Comparison of ENCODE assay signal across 13 cellular contexts in the genomic region with DNA sequence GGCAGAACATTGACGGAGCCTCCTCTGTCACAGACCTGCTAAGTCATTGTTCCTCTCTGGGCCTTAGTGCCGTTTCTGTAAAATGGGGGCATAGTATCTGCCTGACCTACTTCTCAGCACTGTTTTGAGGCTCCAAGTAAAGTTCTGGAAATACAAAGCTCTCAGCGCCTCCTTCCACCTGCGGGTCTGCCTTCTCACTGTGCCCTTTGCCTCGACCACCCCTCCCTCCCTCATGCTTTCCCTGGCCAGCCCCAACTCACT. TPM values are rescaled to one million over a fixed set of nuclear protein-coding genes. Genes with fewer than 3 reads are reported as not detected.
DNase-seq lines count a peak whose midpoint lies in the region; ATAC-seq, FAIRE-seq and TF ChIP-seq lines count a peak whose summit lies in the region.
"Had no signal": no experiment of that assay in that cellular context is flagged by ENCODE, and none has a peak within 500 bp of the region (broad histone marks: within the 10 kb centered on the region; RNA-seq: fewer than 3 reads in every experiment).

No MANE protein-coding gene starts in this region.

- H3K9me3 ChIP-seq in pancreas (no peaks in the 10 kb centered on the region), upper lobe of left lung (no peaks in the 10 kb centered on the region)

- H3K36me3 Mint-ChIP-seq in activated T-cell treated with anti-CD3 and anti-CD28 coated beads, Interleukin-2, amount 50 U/mL, for 24 hours (ENCODE audit: low read depth), result no peaks in the 10 kb centered on the region
- no peaks in the 10 kb centered on the region for H3K36me3 Mint-ChIP-seq in activated T-cell treated with anti-CD3 and anti-CD28 coated beads, Interleukin-2, amount 50 U/mL, for 72 hours (ENCODE audit: insufficient read depth in 2 of 2)

- no peak for TF ChIP-seq EP300 in upper lobe of left lung (IDR thresholded peaks at IDR 0.05)

- H3K36me3 ChIP-seq in pancreas (no peaks in the 10 kb centered on the region), upper lobe of left lung (no peaks in the 10 kb centered on the region)

- TF ChIP-seq POLR2A in upper lobe of left lung (IDR thresholded peaks at IDR 0.05), result no peak

- H3K27me3 ChIP-seq in pancreas, result no peaks in the 10 kb centered on the region
- no peaks in the 10 kb centered on the region for H3K27me3 ChIP-seq in upper lobe of left lung

- H3K27ac ChIP-seq in pancreas (peak overlapping the region in 3 of 4 donors; percentile 54 to 66 (median 58)), upper lobe of left lung (peak overlapping the region; percentile 81 to 91 (median 86))

- H3K27me3 Mint-ChIP-seq in activated T-cell treated with anti-CD3 and anti-CD28 coated beads, Interleukin-2, amount 50 U/mL, for 24 hours, result no peaks in the 10 kb centered on the region
- no peaks in the 10 kb centered on the region for H3K27me3 Mint-ChIP-seq in activated T-cell treated with anti-CD3 and anti-CD28 coated beads, Interleukin-2, amount 50 U/mL, for 72 hours (ENCODE audit: low read depth)

- H3K4me3 Mint-ChIP-seq in activated T-cell treated with anti-CD3 and anti-CD28 coated beads, Interleukin-2, amount 50 U/mL, for 24 hours, result no peak overlapping the region
- H3K4me3 Mint-ChIP-seq in activated T-cell treated with anti-CD3 and anti-CD28 coated beads, Interleukin-2, amount 50 U/mL, for 72 hours, result no peak overlapping the region

- WGBS in pancreas, 2 donors, result 68 to 72% methylated on average over 5 of the region's 5 CpGs
- WGBS in upper lobe of left lung, 2 donors, result 61 to 77% methylated on average over 5 of the region's 5 CpGs

- no peak for TF ChIP-seq CTCF in pancreas (IDR thresholded peaks at IDR 0.05)
- TF ChIP-seq CTCF in upper lobe of left lung (IDR thresholded peaks at IDR 0.05), result no peak

- DNase-seq in activated T-cell treated with anti-CD3 and anti-CD28 coated beads, Interleukin-2, amount 50 U/mL, for 24 hours, result no peak
- DNase-seq in activated T-cell treated with anti-CD3 and anti-CD28 coated beads, Interleukin-2, amount 50 U/mL, for 72 hours, result no peak
- peak; percentile 2 for DNase-seq in germinal center (ENCODE audit: low spot score)
- DNase-seq in pancreas, result no peak
- no peak for DNase-seq in upper lobe of left lung
- DNase-seq in urothelium cell line (ENCODE audit: low spot score), result no peak
- no peak for DNase-seq in DMS79 (lab: John Stamatoyannopoulos, UW)
- no peak for DNase-seq in hippocampal formation (lab: John Stamatoyannopoulos, UW)
- DNase-seq: 8988T; activated naive CD4-positive, alpha-beta T cell treated with Interleukin-2 at 50 U/mL for 16 hours; NCI-H524 treated with DMSO at 0.1 percent for 48 hours; SW 1271 had no signal

- H3K4me1 ChIP-seq in pancreas (peaks cover 0 to 2% (median 0%) of the 10 kb centered on the region in 3 donors), upper lobe of left lung (peaks cover 6 to 21% (median 20%) of the 10 kb centered on the region in 4 donors)

- peaks cover 4% of the 10 kb centered on the region for H3K4me1 Mint-ChIP-seq in activated T-cell treated with anti-CD3 and anti-CD28 coated beads, Interleukin-2, amount 50 U/mL, for 24 hours (ENCODE audit: low read depth)
- no peaks in the 10 kb centered on the region for H3K4me1 Mint-ChIP-seq in activated T-cell treated with anti-CD3 and anti-CD28 coated beads, Interleukin-2, amount 50 U/mL, for 72 hours (ENCODE audit: low read depth)

- ATAC-seq in activated T-cell treated with anti-CD3 and anti-CD28 coated beads, Interleukin-2, amount 50 U/mL, for 72 hours (replicated peaks in 1 of 2), result no peak
- ATAC-seq in pancreas (no peak), upper lobe of left lung (ENCODE audit: low FRiP score in 2 of 2) (no peak)

- intact Hi-C loops in pancreas (cut with DNase I), result no loop called here

- no peak for FAIRE-seq in pancreas (lab: Jason Lieb, UNC)
- FAIRE-seq in urothelium cell line (lab: Jason Lieb, UNC), result no peak
- FAIRE-seq: endometrium had no signal

- H3K9me3 Mint-ChIP-seq in activated T-cell treated with anti-CD3 and anti-CD28 coated beads, Interleukin-2, amount 50 U/mL, for 24 hours, result no peaks in the 10 kb centered on the region
- H3K9me3 Mint-ChIP-seq in activated T-cell treated with anti-CD3 and anti-CD28 coated beads, Interleukin-2, amount 50 U/mL, for 72 hours, result no peaks in the 10 kb centered on the region

- H3K4me3 ChIP-seq in pancreas (no peak overlapping the region), upper lobe of left lung (no peak overlapping the region)

- peak overlapping the region; percentile 34 for H3K27ac Mint-ChIP-seq in activated T-cell treated with anti-CD3 and anti-CD28 coated beads, Interleukin-2, amount 50 U/mL, for 24 hours
- H3K27ac Mint-ChIP-seq in activated T-cell treated with anti-CD3 and anti-CD28 coated beads, Interleukin-2, amount 50 U/mL, for 72 hours, result no peak overlapping the region

RNA-seq across cellular contexts. Expression of a gene that starts 15.4 kb away (rescaled TPM):
- total RNA-seq in activated T-cell treated with anti-CD3 and anti-CD28 coated beads, Interleukin-2, amount 50 U/mL, for 72 hours, result 100 to 1,000 TPM; 146 to 197 TPM
- total RNA-seq in pancreas (10 to 100 TPM; 42.2 to 83.2 (median 54.5) TPM), upper lobe of left lung (100 to 1,000 TPM in 2 of 6 donors, 10 to 100 TPM in 4; 53.4 to 158 (median 62.2) TPM)
- 10 to 100 TPM; 13.5 to 16.1 TPM for polyA plus RNA-seq in pancreas
